Comparison of ENCODE assay signal across 8 cellular contexts in genomic region chr10:112532053-112532658, GRCh38.
DNase-seq lines count a peak whose midpoint lies in the region; ATAC-seq and TF ChIP-seq lines count a peak whose summit lies in the region.

No MANE protein-coding gene starts in this region.

- H3K4me3 Mint-ChIP-seq in activated naive CD4-positive, alpha-beta T cell treated with anti-CD3 and anti-CD28 coated beads, Interleukin-2, amount 10 ng/mL, durations not matched to agents 7 days and 5 days = no peak overlapping the region

- DNase-seq in AG04450 (ENCODE audit: low read depth, low spot score) (no peak), RKO (ENCODE audit: low spot score) (no peak), SK-N-DZ (ENCODE audit: low spot score) (no peak), caudate nucleus (lab: John Stamatoyannopoulos, UW) (no peak)
- DNase-seq in activated naive CD4-positive, alpha-beta T cell treated with anti-CD3 and anti-CD28 coated beads, Interleukin-2, amount 10 ng/mL, durations not matched to agents 7 days and 5 days = no peak

- no peaks in the 10 kb centered on the region for H3K9me3 Mint-ChIP-seq in activated naive CD4-positive, alpha-beta T cell treated with anti-CD3 and anti-CD28 coated beads, Interleukin-2, amount 10 ng/mL, durations not matched to agents 7 days and 5 days

- no peaks in the 10 kb centered on the region for H3K36me3 ChIP-seq in subcutaneous abdominal adipose tissue (ENCODE audit: control insufficient read depth in 5 of 5, insufficient read depth in 5 of 5, low read length in 5 of 5)

- peak overlapping the region; percentile 45 for H3K4me3 ChIP-seq in AG04450 (ENCODE audit: low read depth, low read length)
- H3K4me3 ChIP-seq in subcutaneous abdominal adipose tissue (ENCODE audit: low read depth in 1 of 5, low read length in 5 of 5) = peak overlapping the region; percentile 37 to 63 (median 53)

- H3K27me3 Mint-ChIP-seq in activated naive CD4-positive, alpha-beta T cell treated with anti-CD3 and anti-CD28 coated beads, Interleukin-2, amount 10 ng/mL, durations not matched to agents 7 days and 5 days = no peaks in the 10 kb centered on the region

- CTCF ChIA-PET in AG04450 (lab: Charles Lee) = interaction anchor here (0.9 to 2.5 kb wide), 5 partner anchors 60 to 854 kb away, joined by 3 to 11 read pairs (median 4); no protein-coding TSS in a partner anchor
- CTCF ChIA-PET in activated naive CD4-positive, alpha-beta T cell treated with anti-CD3 and anti-CD28 coated beads, Interleukin-2, amount 10 ng/mL, durations not matched to agents 7 days and 5 days (lab: Charles Lee) = interaction anchor here (1.0 kb wide), 1 partner anchor 395 kb away, joined by 3 read pairs; no protein-coding TSS in a partner anchor

- H3K9me3 ChIP-seq in AG04450 (ENCODE audit: control insufficient read depth, insufficient read depth, low read length) = no peaks in the 10 kb centered on the region; the same call in 1 of the 2 replicates
- no peaks in the 10 kb centered on the region for H3K9me3 ChIP-seq in subcutaneous abdominal adipose tissue (ENCODE audit: control insufficient read depth in 5 of 5, low read length in 5 of 5)

- peaks cover 0 to 20% (median 4%) of the 10 kb centered on the region in 5 donors for H3K4me1 ChIP-seq in subcutaneous abdominal adipose tissue (ENCODE audit: control insufficient read depth in 5 of 5, insufficient read depth in 5 of 5, low read length in 5 of 5)

- ATAC-seq in GM19328 (IDR thresholded peaks at IDR 0.05; ENCODE audit: unreplicated experiment) = peak; percentile 98
- ATAC-seq in HG03280 (IDR thresholded peaks at IDR 0.05; ENCODE audit: unreplicated experiment) = peak; percentile 99

- H3K27me3 ChIP-seq in AG04450 (ENCODE audit: control insufficient read depth, insufficient read depth, low read length) (no peaks in the 10 kb centered on the region), subcutaneous abdominal adipose tissue (ENCODE audit: control insufficient read depth in 5 of 5, insufficient read depth in 4 of 5, low read length in 5 of 5) (no peaks in the 10 kb centered on the region)

- H3K9ac ChIP-seq in subcutaneous abdominal adipose tissue (ENCODE audit: low read length in 5 of 5) = peak overlapping the region in 3 of 5 donors; percentile 39 to 63 (median 59)

- TF ChIP-seq CTCF in AG04450 (IDR thresholded peaks at IDR 0.05; ENCODE audit: low read depth, low read length) = no peak

- H3K27ac ChIP-seq in AG04450 (ENCODE audit: low read depth, low read length) (no peak overlapping the region), subcutaneous abdominal adipose tissue (ENCODE audit: low read depth, low read length) (no peak overlapping the region), caudate nucleus (ENCODE audit: low read depth, low read length) (no peak overlapping the region)

- POLR2A ChIA-PET in AG04450 (lab: Yijun Ruan, JAX) = no interaction called here

- peak overlapping the region; percentile 12 for H3K27ac Mint-ChIP-seq in activated naive CD4-positive, alpha-beta T cell treated with anti-CD3 and anti-CD28 coated beads, Interleukin-2, amount 10 ng/mL, durations not matched to agents 7 days and 5 days

- H3K36me3 Mint-ChIP-seq in activated naive CD4-positive, alpha-beta T cell treated with anti-CD3 and anti-CD28 coated beads, Interleukin-2, amount 10 ng/mL, durations not matched to agents 7 days and 5 days = peaks cover 16% of the 10 kb centered on the region

- H3K4me1 Mint-ChIP-seq in activated naive CD4-positive, alpha-beta T cell treated with anti-CD3 and anti-CD28 coated beads, Interleukin-2, amount 10 ng/mL, durations not matched to agents 7 days and 5 days = peaks cover 34% of the 10 kb centered on the region
